In the genomic region with DNA sequence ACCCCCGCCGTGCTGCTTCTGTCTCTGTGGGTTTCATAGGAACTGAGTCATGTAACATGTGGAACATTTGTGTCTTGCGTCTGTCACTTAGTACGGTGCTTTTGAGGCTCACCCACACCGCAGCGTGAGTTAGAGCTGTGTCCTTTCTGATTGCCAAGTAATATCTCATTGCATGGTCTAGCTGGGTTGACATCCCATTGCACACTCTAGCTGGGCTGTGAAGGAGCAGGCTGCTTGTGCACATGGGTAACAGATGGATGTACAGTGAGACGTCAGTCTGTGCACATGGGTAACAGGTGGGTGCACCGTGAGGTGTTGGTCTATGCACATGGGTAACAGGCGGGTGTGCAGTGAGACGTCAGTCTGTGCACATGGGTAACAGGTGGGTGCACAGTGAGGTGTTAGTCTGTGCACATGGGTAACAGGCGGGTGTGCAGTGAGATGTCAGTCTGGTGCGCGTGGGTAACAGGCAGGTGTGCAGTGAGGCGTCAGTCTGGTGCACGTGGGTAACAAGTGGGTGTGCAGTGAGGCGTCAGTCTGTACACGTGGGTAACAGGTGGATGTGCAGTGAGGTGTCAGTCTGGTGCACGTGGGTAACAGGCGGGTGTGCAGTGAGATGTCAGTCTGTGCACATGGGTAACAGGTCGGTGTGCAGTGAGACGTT, we compare ENCODE assay signal across 7 cellular contexts. TPM values are rescaled to one million over a fixed set of nuclear protein-coding genes. Genes with fewer than 3 reads are reported as not detected.
DNase-seq lines count a peak whose midpoint lies in the region; ATAC-seq and TF ChIP-seq lines count a peak whose summit lies in the region.
"Not testable (repeated sequence)": the region's sequence is repeated elsewhere in the genome, so short reads cannot be mapped to it uniquely, and the experiment has no call there.

No MANE protein-coding gene starts in this region.

- ATAC-seq in GM18868 (IDR thresholded peaks at IDR 0.05; ENCODE audit: unreplicated experiment): peak; percentile 76
- ATAC-seq in GM23338: not testable (repeated sequence)
- peak; percentile 58 for ATAC-seq in HG03342 (IDR thresholded peaks at IDR 0.05; ENCODE audit: unreplicated experiment)
- peak; percentile 97 to 98 for ATAC-seq in activated T-cell treated with anti-CD3 and anti-CD28 coated beads, Interleukin-2, amount 50 U/mL, for 72 hours (replicated peaks in 1 of 2)
- ATAC-seq in gastroesophageal sphincter: peak; percentile 6

- H3K36me3 Mint-ChIP-seq in GM23338 (ENCODE audit: low read depth); T-helper 1 cell treated with Interleukin-12 subunit alpha and Interleukin-12 subunit beta and Interleukin-4 antibody, amounts not matched to agents 30 μg/mL and 1 μg/mL, for 36 hours (ENCODE audit: low read depth); activated T-cell treated with anti-CD3 and anti-CD28 coated beads, Interleukin-2, amount 50 U/mL, for 72 hours (ENCODE audit: insufficient read depth in 2 of 2): not testable (repeated sequence)

- not testable (repeated sequence) for H3K9me3 ChIP-seq in gastroesophageal sphincter

- not testable (repeated sequence) for H3K27me3 ChIP-seq in GM23338 (ENCODE audit: insufficient read depth); gastroesophageal sphincter

- not testable (repeated sequence) for H3K4me1 ChIP-seq in GM23338 (ENCODE audit: insufficient read depth)
- peaks cover 0 to 13% (median 3%) of the 10 kb centered on the region in 3 donors for H3K4me1 ChIP-seq in gastroesophageal sphincter

- not testable (repeated sequence) for TF ChIP-seq POLR2A in gastroesophageal sphincter (IDR thresholded peaks at IDR 0.05)

- H4K20me1 ChIP-seq in GM23338 (replicated peaks; ENCODE audit: insufficient read depth): not testable (repeated sequence)

- H3K9me2 ChIP-seq in GM23338 (ENCODE audit: insufficient read depth): not testable (repeated sequence)

- not testable (repeated sequence) for TF ChIP-seq CTCF in GM23338 (conservative IDR thresholded peaks at IDR 0.05; ENCODE audit: low read depth in 2 of 2); gastroesophageal sphincter (IDR thresholded peaks at IDR 0.05)

- H3K4me3 ChIP-seq in GM23338, gastroesophageal sphincter: not testable (repeated sequence)

- not testable (repeated sequence) for H3K36me3 ChIP-seq in GM23338 (ENCODE audit: insufficient read depth); gastroesophageal sphincter

- WGBS in gastroesophageal sphincter (ENCODE audit: low coverage in 1 of 2), 2 donors: 79 to 83% methylated on average over 15 to 21 of the region's 21 CpGs

- not testable (repeated sequence) for DNase-seq in GM23338 (ENCODE audit: low spot score)
- peak; percentile 77 to 88 for DNase-seq in activated T-cell treated with anti-CD3 and anti-CD28 coated beads, Interleukin-2, amount 50 U/mL, for 72 hours
- DNase-seq in stimulated activated CD4-positive, alpha-beta T cell treated with anti-CD3 and anti-CD28 coated beads, Interleukin-2, amount 100 ng/mL, for 24 hours: peak; percentile 69 to 73

- H3K27me3 Mint-ChIP-seq in GM23338 (ENCODE audit: insufficient read depth, low read depth, poor library complexity); T-helper 1 cell treated with Interleukin-12 subunit alpha and Interleukin-12 subunit beta and Interleukin-4 antibody, amounts not matched to agents 30 μg/mL and 1 μg/mL, for 36 hours (ENCODE audit: low read depth); activated T-cell treated with anti-CD3 and anti-CD28 coated beads, Interleukin-2, amount 50 U/mL, for 72 hours (ENCODE audit: low read depth): not testable (repeated sequence)

- not testable (repeated sequence) for H3K4me2 ChIP-seq in GM23338

- not testable (repeated sequence) for H3K4me1 Mint-ChIP-seq in GM23338
- peaks cover 24% of the 10 kb centered on the region for H3K4me1 Mint-ChIP-seq in T-helper 1 cell treated with Interleukin-12 subunit alpha and Interleukin-12 subunit beta and Interleukin-4 antibody, amounts not matched to agents 30 μg/mL and 1 μg/mL, for 36 hours (ENCODE audit: low read depth)
- H3K4me1 Mint-ChIP-seq in activated T-cell treated with anti-CD3 and anti-CD28 coated beads, Interleukin-2, amount 50 U/mL, for 72 hours (ENCODE audit: low read depth): peaks cover 43% of the 10 kb centered on the region

- not testable (repeated sequence) for H3K27ac ChIP-seq in GM23338 (ENCODE audit: low read depth); gastroesophageal sphincter

- H3K4me3 Mint-ChIP-seq in GM23338: not testable (repeated sequence)
- H3K4me3 Mint-ChIP-seq in T-helper 1 cell treated with Interleukin-12 subunit alpha and Interleukin-12 subunit beta and Interleukin-4 antibody, amounts not matched to agents 30 μg/mL and 1 μg/mL, for 36 hours: peak overlapping the region; percentile 62
- H3K4me3 Mint-ChIP-seq in activated T-cell treated with anti-CD3 and anti-CD28 coated beads, Interleukin-2, amount 50 U/mL, for 72 hours: peak overlapping the region; percentile 56 to 67

- H3K79me2 ChIP-seq in GM23338 (replicated peaks; ENCODE audit: insufficient read depth): not testable (repeated sequence)

- not testable (repeated sequence) for TF ChIP-seq EP300 in gastroesophageal sphincter (IDR thresholded peaks at IDR 0.05)

- not testable (repeated sequence) for H3K9me3 Mint-ChIP-seq in GM23338; T-helper 1 cell treated with Interleukin-12 subunit alpha and Interleukin-12 subunit beta and Interleukin-4 antibody, amounts not matched to agents 30 μg/mL and 1 μg/mL, for 36 hours; activated T-cell treated with anti-CD3 and anti-CD28 coated beads, Interleukin-2, amount 50 U/mL, for 72 hours

- H3K27ac Mint-ChIP-seq in GM23338; activated T-cell treated with anti-CD3 and anti-CD28 coated beads, Interleukin-2, amount 50 U/mL, for 72 hours: not testable (repeated sequence)
- H3K27ac Mint-ChIP-seq in T-helper 1 cell treated with Interleukin-12 subunit alpha and Interleukin-12 subunit beta and Interleukin-4 antibody, amounts not matched to agents 30 μg/mL and 1 μg/mL, for 36 hours: peak overlapping the region; percentile 84

- H2AFZ ChIP-seq in GM23338: peak overlapping the region; percentile 56

- H3F3A ChIP-seq in GM23338 (replicated peaks; ENCODE audit: low read depth): not testable (repeated sequence)

RNA-seq across cellular contexts. Expression of gene METTL9, which starts 58.5 kb away (rescaled TPM):
- total RNA-seq in GM23338 (2014; rRNA removed; shearing (Covaris generic)): 152 and 180 TPM in 2 replicates
- polyA plus RNA-seq in GM23338 (2016; fragmentation: Nextera tagmentation; extraction: Ambion mirVana): 66.4 and 72.5 TPM in 2 replicates
- 100 to 1,000 TPM; 112 to 125 TPM for total RNA-seq in activated T-cell treated with anti-CD3 and anti-CD28 coated beads, Interleukin-2, amount 50 U/mL, for 72 hours
- total RNA-seq in gastroesophageal sphincter: 100 to 1,000 TPM in 3 of 4 donors, 10 to 100 TPM in 1; 97.0 to 118 (median 108) TPM
